ENCODE assay signal across 1 cellular context in the genomic region with DNA sequence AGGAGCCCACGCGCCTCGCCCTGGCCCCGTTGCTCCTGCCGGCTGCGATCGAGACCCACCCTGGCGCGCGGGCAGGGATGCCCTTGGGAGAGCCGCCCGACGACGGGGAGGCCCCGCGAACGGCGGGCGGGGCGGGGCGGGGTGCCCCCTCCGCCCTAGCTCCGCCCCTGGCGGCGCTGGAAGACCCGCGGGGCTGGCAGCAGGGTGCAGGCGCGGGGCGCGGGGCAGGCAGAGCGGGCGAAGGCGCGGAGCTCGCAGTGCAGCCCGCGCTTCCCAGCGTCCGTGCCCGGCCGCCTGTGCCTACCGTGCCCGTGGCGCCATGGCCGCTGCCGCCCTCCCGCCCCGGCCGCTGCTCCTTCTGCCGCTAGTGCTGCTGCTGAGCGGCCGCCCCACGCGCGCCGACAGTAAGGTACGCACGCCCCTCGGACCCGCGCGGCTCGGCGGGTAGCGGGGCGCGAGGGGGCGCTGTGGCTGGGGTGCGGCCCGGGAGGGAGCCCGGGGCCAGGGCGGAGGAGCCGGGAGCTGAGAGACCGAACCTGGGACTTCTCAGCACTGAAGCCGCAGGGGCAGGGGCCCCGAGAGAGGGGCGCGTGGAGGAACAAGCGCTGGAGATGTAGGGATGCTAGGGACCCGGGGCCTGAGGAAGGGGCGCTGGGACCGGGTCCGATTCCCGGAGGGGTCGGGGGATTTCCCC.
TF ChIP-seq lines count a peak whose summit lies in the region.

A gene (plus strand): TSS at position 182 of the 694 bp plus-strand sequence. CDS start 138 bp downstream, at position 320.

TF ChIP-seq in GM23338, 12 proteins besides CTCF, POLR2A, EP300 and RAD21 (continued from another document):
- TF ChIP-seq, protein P1, sequence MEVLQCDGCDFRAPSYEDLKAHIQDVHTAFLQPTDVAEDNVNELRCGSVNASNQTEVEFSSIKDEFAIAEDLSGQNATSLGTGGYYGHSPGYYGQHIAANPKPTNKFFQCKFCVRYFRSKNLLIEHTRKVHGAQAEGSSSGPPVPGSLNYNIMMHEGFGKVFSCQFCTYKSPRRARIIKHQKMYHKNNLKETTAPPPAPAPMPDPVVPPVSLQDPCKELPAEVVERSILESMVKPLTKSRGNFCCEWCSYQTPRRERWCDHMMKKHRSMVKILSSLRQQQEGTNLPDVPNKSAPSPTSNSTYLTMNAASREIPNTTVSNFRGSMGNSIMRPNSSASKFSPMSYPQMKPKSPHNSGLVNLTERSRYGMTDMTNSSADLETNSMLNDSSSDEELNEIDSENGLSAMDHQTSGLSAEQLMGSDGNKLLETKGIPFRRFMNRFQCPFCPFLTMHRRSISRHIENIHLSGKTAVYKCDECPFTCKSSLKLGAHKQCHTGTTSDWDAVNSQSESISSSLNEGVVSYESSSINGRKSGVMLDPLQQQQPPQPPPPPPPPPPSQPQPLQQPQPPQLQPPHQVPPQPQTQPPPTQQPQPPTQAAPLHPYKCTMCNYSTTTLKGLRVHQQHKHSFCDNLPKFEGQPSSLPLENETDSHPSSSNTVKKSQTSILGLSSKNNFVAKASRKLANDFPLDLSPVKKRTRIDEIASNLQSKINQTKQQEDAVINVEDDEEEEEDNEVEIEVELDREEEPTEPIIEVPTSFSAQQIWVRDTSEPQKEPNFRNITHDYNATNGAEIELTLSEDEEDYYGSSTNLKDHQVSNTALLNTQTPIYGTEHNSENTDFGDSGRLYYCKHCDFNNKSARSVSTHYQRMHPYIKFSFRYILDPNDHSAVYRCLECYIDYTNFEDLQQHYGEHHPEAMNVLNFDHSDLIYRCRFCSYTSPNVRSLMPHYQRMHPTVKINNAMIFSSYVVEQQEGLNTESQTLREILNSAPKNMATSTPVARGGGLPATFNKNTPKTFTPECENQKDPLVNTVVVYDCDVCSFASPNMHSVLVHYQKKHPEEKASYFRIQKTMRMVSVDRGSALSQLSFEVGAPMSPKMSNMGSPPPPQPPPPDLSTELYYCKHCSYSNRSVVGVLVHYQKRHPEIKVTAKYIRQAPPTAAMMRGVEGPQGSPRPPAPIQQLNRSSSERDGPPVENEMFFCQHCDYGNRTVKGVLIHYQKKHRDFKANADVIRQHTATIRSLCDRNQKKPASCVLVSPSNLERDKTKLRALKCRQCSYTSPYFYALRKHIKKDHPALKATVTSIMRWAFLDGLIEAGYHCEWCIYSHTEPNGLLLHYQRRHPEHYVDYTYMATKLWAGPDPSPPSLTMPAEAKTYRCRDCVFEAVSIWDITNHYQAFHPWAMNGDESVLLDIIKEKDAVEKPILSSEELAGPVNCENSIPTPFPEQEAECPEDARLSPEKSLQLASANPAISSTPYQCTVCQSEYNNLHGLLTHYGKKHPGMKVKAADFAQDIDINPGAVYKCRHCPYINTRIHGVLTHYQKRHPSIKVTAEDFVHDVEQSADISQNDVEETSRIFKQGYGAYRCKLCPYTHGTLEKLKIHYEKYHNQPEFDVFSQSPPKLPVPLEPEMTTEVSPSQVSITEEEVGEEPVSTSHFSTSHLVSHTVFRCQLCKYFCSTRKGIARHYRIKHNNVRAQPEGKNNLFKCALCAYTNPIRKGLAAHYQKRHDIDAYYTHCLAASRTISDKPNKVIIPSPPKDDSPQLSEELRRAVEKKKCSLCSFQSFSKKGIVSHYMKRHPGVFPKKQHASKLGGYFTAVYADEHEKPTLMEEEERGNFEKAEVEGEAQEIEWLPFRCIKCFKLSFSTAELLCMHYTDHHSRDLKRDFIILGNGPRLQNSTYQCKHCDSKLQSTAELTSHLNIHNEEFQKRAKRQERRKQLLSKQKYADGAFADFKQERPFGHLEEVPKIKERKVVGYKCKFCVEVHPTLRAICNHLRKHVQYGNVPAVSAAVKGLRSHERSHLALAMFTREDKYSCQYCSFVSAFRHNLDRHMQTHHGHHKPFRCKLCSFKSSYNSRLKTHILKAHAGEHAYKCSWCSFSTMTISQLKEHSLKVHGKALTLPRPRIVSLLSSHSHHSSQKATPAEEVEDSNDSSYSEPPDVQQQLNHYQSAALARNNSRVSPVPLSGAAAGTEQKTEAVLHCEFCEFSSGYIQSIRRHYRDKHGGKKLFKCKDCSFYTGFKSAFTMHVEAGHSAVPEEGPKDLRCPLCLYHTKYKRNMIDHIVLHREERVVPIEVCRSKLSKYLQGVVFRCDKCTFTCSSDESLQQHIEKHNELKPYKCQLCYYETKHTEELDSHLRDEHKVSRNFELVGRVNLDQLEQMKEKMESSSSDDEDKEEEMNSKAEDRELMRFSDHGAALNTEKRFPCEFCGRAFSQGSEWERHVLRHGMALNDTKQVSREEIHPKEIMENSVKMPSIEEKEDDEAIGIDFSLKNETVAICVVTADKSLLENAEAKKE (CRISPR knock-in tag; IDR thresholded peaks at IDR 0.05): no peak
